ENCODE assay signal across 18 cellular contexts in genomic region chr10:1347525-1347924, GRCh38.
DNase-seq lines count a peak whose midpoint lies in the region; ATAC-seq and TF ChIP-seq lines count a peak whose summit lies in the region.
"Had no signal": no experiment of that assay in that cellular context is flagged by ENCODE, and none has a peak within 500 bp of the region (broad histone marks: within the 10 kb centered on the region; RNA-seq: fewer than 3 reads in every experiment).

No MANE protein-coding gene starts in this region.

- no peak for TF ChIP-seq CTCF in DND-41 (IDR thresholded peaks at IDR 0.05; ENCODE audit: borderline replicate concordance, extremely low read depth, low read length, poor library complexity, severe bottlenecking)
- TF ChIP-seq CTCF in osteocyte (IDR thresholded peaks at IDR 0.05): no peak
- TF ChIP-seq CTCF in brain microvascular endothelial cell (IDR thresholded peaks at IDR 0.05; ENCODE audit: low read depth, low read length, missing control alignments): no peak

- DNase-seq in DND-41 (no peak), osteocyte (ENCODE audit: extremely low spot score, unreplicated experiment) (no peak), brain microvascular endothelial cell (no peak), SHP77 treated with DMSO at 0.1 percent for 48 hours (lab: John Stamatoyannopoulos, UW) (no peak)
- DNase-seq in central memory CD8-positive, alpha-beta T cell (ENCODE audit: low spot score in 2 of 2): no peak
- DNase-seq: 8988T; ACHN; CD4-positive, alpha-beta T cell; CD8-positive, alpha-beta memory T cell; DMS 273 treated with DMSO at 0.1 percent for 48 hours; DMS79; GF-D8; GOT3; HCEC 1CT had no signal

- H3K4me1 ChIP-seq in BLaER1 (peaks cover 20% of the 10 kb centered on the region), DND-41 (ENCODE audit: insufficient read depth, low read length) (peaks cover 64% of the 10 kb centered on the region)
- H3K4me1 ChIP-seq: A549 had no signal

- peak overlapping the region; percentile 80 for H3K4me2 ChIP-seq in BLaER1
- H3K4me2 ChIP-seq in DND-41 (ENCODE audit: insufficient read depth, low read length): peak overlapping the region; percentile 23
- H3K4me2 ChIP-seq: A549 had no signal

- H3K27ac Mint-ChIP-seq in central memory CD8-positive, alpha-beta T cell (ENCODE audit: low read depth): peak overlapping the region; percentile 42
- H3K27ac Mint-ChIP-seq in osteocyte (ENCODE audit: unreplicated experiment): peak overlapping the region; percentile 20
- H3K27ac Mint-ChIP-seq: CD14-positive monocyte; CD4-positive, alpha-beta T cell; CD8-positive, alpha-beta memory T cell had no signal

- ATAC-seq in DND-41 (ENCODE audit: insufficient read depth, low read depth): no peak
- ATAC-seq in central memory CD8-positive, alpha-beta T cell (replicated peaks; ENCODE audit: extremely low read depth, poor library complexity, severe bottlenecking): no peak
- ATAC-seq in HG02623 (IDR thresholded peaks at IDR 0.05; ENCODE audit: unreplicated experiment): no peak

- peaks cover 6% of the 10 kb centered on the region for H3K4me1 Mint-ChIP-seq in central memory CD8-positive, alpha-beta T cell
- H3K4me1 Mint-ChIP-seq in osteocyte (ENCODE audit: unreplicated experiment): peaks cover 28% of the 10 kb centered on the region
- H3K4me1 Mint-ChIP-seq: CD14-positive monocyte; CD8-positive, alpha-beta memory T cell had no signal

- H3K4me3 ChIP-seq in BLaER1 (no peak overlapping the region), DND-41 (ENCODE audit: low read depth in 1 of 2, low read length in 2 of 2) (no peak overlapping the region), brain microvascular endothelial cell (ENCODE audit: low read depth, low read length) (no peak overlapping the region)
- H3K4me3 ChIP-seq: A549 had no signal

- no peak overlapping the region for H3K4me3 Mint-ChIP-seq in central memory CD8-positive, alpha-beta T cell
- no peak overlapping the region for H3K4me3 Mint-ChIP-seq in osteocyte (ENCODE audit: unreplicated experiment)
- H3K4me3 Mint-ChIP-seq: CD14-positive monocyte; CD4-positive, alpha-beta T cell; CD8-positive, alpha-beta memory T cell had no signal

- H3K9me3 ChIP-seq in BLaER1 (no peaks in the 10 kb centered on the region), DND-41 (ENCODE audit: insufficient read depth, low read length, severe bottlenecking) (no peaks in the 10 kb centered on the region)
- H3K9me3 ChIP-seq: A549 had no signal

- H4K20me1 ChIP-seq in BLaER1: peaks cover 44% of the 10 kb centered on the region
- H4K20me1 ChIP-seq in DND-41 (ENCODE audit: insufficient read depth, low read length): no peaks in the 10 kb centered on the region

- no peaks in the 10 kb centered on the region for H3K9me3 Mint-ChIP-seq in central memory CD8-positive, alpha-beta T cell
- H3K9me3 Mint-ChIP-seq in osteocyte (ENCODE audit: unreplicated experiment): no peaks in the 10 kb centered on the region
- H3K9me3 Mint-ChIP-seq: CD4-positive, alpha-beta T cell; CD8-positive, alpha-beta memory T cell had no signal

- H2AFZ ChIP-seq in DND-41 (ENCODE audit: low read depth, low read length): no peak overlapping the region

- H3K27me3 Mint-ChIP-seq in central memory CD8-positive, alpha-beta T cell: peaks cover 21% of the 10 kb centered on the region
- no peaks in the 10 kb centered on the region for H3K27me3 Mint-ChIP-seq in osteocyte (ENCODE audit: unreplicated experiment)

- no peak overlapping the region for H3K27ac ChIP-seq in BLaER1
- peak overlapping the region; percentile 75 for H3K27ac ChIP-seq in DND-41 (ENCODE audit: low read length)
- H3K27ac ChIP-seq in brain microvascular endothelial cell: no peak overlapping the region
- H3K27ac ChIP-seq: A549 had no signal

- no peaks in the 10 kb centered on the region for H3K36me3 Mint-ChIP-seq in central memory CD8-positive, alpha-beta T cell (ENCODE audit: insufficient read depth)
- no peaks in the 10 kb centered on the region for H3K36me3 Mint-ChIP-seq in osteocyte (ENCODE audit: unreplicated experiment)
- H3K36me3 Mint-ChIP-seq: CD14-positive monocyte; CD8-positive, alpha-beta memory T cell had no signal

- H3K9ac ChIP-seq in BLaER1 (no peak overlapping the region), DND-41 (ENCODE audit: low read depth, low read length) (no peak overlapping the region)

- H3K36me3 ChIP-seq in BLaER1 (no peaks in the 10 kb centered on the region), DND-41 (ENCODE audit: insufficient read depth, low read length) (no peaks in the 10 kb centered on the region), brain microvascular endothelial cell (replicated peaks) (no peaks in the 10 kb centered on the region)

- in situ Hi-C loops in brain microvascular endothelial cell (cut with HindIII; ENCODE audit: low pct_ligation_motif_present, low sequenced_read_pairs): no loop called here

- H3K27me3 ChIP-seq in BLaER1 (no peaks in the 10 kb centered on the region), DND-41 (ENCODE audit: insufficient read depth, low read length, poor library complexity) (no peaks in the 10 kb centered on the region), brain microvascular endothelial cell (replicated peaks) (no peaks in the 10 kb centered on the region)

- H3K79me2 ChIP-seq in DND-41 (ENCODE audit: insufficient read depth, low read length): no peaks in the 10 kb centered on the region
